In genomic region chr1:45230537-45230936, GRCh38 we compare ENCODE assay signal across 13 cellular contexts. TPM values are rescaled to one million over a fixed set of nuclear protein-coding genes. Genes with fewer than 3 reads are reported as not detected.
A peak's percentile ranks its signal among the peaks of the same experiment; 100 is the strongest.
DNase-seq lines count a peak whose midpoint lies in the region; ATAC-seq and TF ChIP-seq lines count a peak whose summit lies in the region.
"Had no signal": no experiment of that assay in that cellular context is flagged by ENCODE, and none has a peak within 500 bp of the region (broad histone marks: within the 10 kb centered on the region; RNA-seq: fewer than 3 reads in every experiment).

No MANE protein-coding gene starts in this region.

- H4K8ac ChIP-seq in H9 (replicated peaks; ENCODE audit: insufficient read length, low read depth, low read length), result no peak overlapping the region

- no peak overlapping the region for H3K14ac ChIP-seq in H9 (ENCODE audit: insufficient read depth, low read length)

- no peaks in the 10 kb centered on the region for H3K9me3 ChIP-seq in H9 (ENCODE audit: control insufficient read depth, low read depth, low read length)

- no peaks in the 10 kb centered on the region for H3K4me1 ChIP-seq in H9 (ENCODE audit: insufficient read depth, low read length)

- ATAC-seq in left lobe of liver, result peak; percentile 80
- no peak for ATAC-seq in HG03442 (IDR thresholded peaks at IDR 0.05; ENCODE audit: unreplicated experiment)
- ATAC-seq: activated T-cell treated with anti-CD3 and anti-CD28 coated beads, Interleukin-2, amount 50 U/mL, for 72 hours; CD8-positive, alpha-beta T cell had no signal

- H3K56ac ChIP-seq in H9 (ENCODE audit: insufficient read length, low read depth, low read length), result no peak overlapping the region

- H3K4me3 Mint-ChIP-seq in H9, result no peak overlapping the region
- H3K4me3 Mint-ChIP-seq: activated T-cell treated with anti-CD3 and anti-CD28 coated beads, Interleukin-2, amount 50 U/mL, for 72 hours; brain; CD8-positive, alpha-beta T cell had no signal

- H3K4me2 ChIP-seq in H9 (ENCODE audit: insufficient read depth, insufficient read length, low read length), result no peak overlapping the region

- no peak overlapping the region for H3K27ac Mint-ChIP-seq in H9
- H3K27ac Mint-ChIP-seq: activated T-cell treated with anti-CD3 and anti-CD28 coated beads, Interleukin-2, amount 50 U/mL, for 72 hours; brain; CD8-positive, alpha-beta T cell had no signal

- TF ChIP-seq CTCF in H9 (conservative IDR thresholded peaks at IDR 0.05) (peak; percentile 60), VCaP (conservative IDR thresholded peaks at IDR 0.05) (peak; percentile 52; the same call in 1 of the 2 replicates)

- H3K27me3 Mint-ChIP-seq in H9 (ENCODE audit: low read depth), result peaks cover under 1% of the 10 kb centered on the region

- no peak overlapping the region for H3K27ac ChIP-seq in H9 (ENCODE audit: insufficient read length, low read depth, low read length)
- no peak overlapping the region for H3K27ac ChIP-seq in VCaP

- peaks cover 0 to 2% of the 10 kb centered on the region in 2 experiments; a peak in 4 of 5 replicates for H3K9me3 Mint-ChIP-seq in H9
- H3K9me3 Mint-ChIP-seq: CD8-positive, alpha-beta T cell had no signal

- H3K9ac ChIP-seq in H9 (ENCODE audit: extremely low read depth, insufficient read length, low read length), result no peak overlapping the region

- no peak overlapping the region for H2BK120ac ChIP-seq in H9 (ENCODE audit: low read depth, low read length, poor library complexity, severe bottlenecking)

- H2AFZ ChIP-seq in H9 (ENCODE audit: low read length), result no peak overlapping the region

- no CpG with 5 or more reads among the region's 1 CpG for WGBS in H9 (ENCODE audit: extremely low coverage, insufficient read length, low lambda C conversion rate)

- no peak overlapping the region for H2BK5ac ChIP-seq in H9 (ENCODE audit: insufficient read length, low read length)

- H4K91ac ChIP-seq in H9 (ENCODE audit: insufficient read length, low read depth, low read length), result no peak overlapping the region

- no peak overlapping the region for H2BK20ac ChIP-seq in H9 (ENCODE audit: low read depth, low read length, poor library complexity, severe bottlenecking)

- no peaks in the 10 kb centered on the region for H3K23me2 ChIP-seq in H9 (ENCODE audit: insufficient read length, low read depth, low read length, poor library complexity, severe bottlenecking)

- no peak overlapping the region for H2AK5ac ChIP-seq in H9 (ENCODE audit: insufficient read length, low read length)

- no peaks in the 10 kb centered on the region for H3K79me2 ChIP-seq in H9 (ENCODE audit: insufficient read depth, low read length)

- H3K23ac ChIP-seq in H9 (ENCODE audit: insufficient read length, low read depth, low read length), result no peak overlapping the region

- H3K4me1 Mint-ChIP-seq in H9, result no peaks in the 10 kb centered on the region
- H3K4me1 Mint-ChIP-seq: brain had no signal

- no peak overlapping the region for H3K18ac ChIP-seq in H9 (ENCODE audit: insufficient read length, low read depth, low read length)

- H3K79me1 ChIP-seq in H9 (ENCODE audit: insufficient read depth, low read depth, low read length, poor library complexity, severe bottlenecking), result no peaks in the 10 kb centered on the region

- no peak overlapping the region for H3T11ph ChIP-seq in H9 (ENCODE audit: low read length)

- no peak overlapping the region for H2BK15ac ChIP-seq in H9 (ENCODE audit: low read depth, low read length)

- no peak overlapping the region for H3K4ac ChIP-seq in H9 (ENCODE audit: low read depth, low read length)

- no peaks in the 10 kb centered on the region for H3K27me3 ChIP-seq in H9 (ENCODE audit: insufficient read depth, low read length)

- no peak overlapping the region for H4K5ac ChIP-seq in H9 (ENCODE audit: insufficient read length, low read depth, low read length)

- no peaks in the 10 kb centered on the region for H3K36me3 Mint-ChIP-seq in H9 (ENCODE audit: insufficient read depth in 1 of 3, low read depth in 3 of 3)
- H3K36me3 Mint-ChIP-seq: brain; CD8-positive, alpha-beta T cell had no signal

- no peak overlapping the region for H2BK12ac ChIP-seq in H9 (ENCODE audit: insufficient read length, low read depth, low read length)

- peak; percentile 43 for DNase-seq in DMS153 (lab: John Stamatoyannopoulos, UW)
- peak; percentile 33 for DNase-seq in H9
- DNase-seq in left lobe of liver (ENCODE audit: low spot score), result no peak
- DNase-seq in DMS 273 treated with DMSO at 0.1 percent for 48 hours (lab: John Stamatoyannopoulos, UW), result no peak
- no peak for DNase-seq in stimulated activated CD4-positive, alpha-beta T cell treated with anti-CD3 and anti-CD28 coated beads, Interleukin-4, amount 100 ng/mL, for 1 hour
- DNase-seq in occipital lobe (lab: John Stamatoyannopoulos, UW), result no peak
- DNase-seq: activated T-cell treated with anti-CD3 and anti-CD28 coated beads, Interleukin-2, amount 50 U/mL, for 72 hours; KG1; SHP77 had no signal

- H4K20me1 ChIP-seq in H9 (ENCODE audit: control insufficient read depth, insufficient read depth, insufficient read length), result no peaks in the 10 kb centered on the region

RNA-seq across cellular contexts. Expression of gene ZSWIM5, which starts 24.1 kb away (rescaled TPM):
- 3.4 and 3.5 TPM in 2 replicates for total RNA-seq in H9 (2021)
- total RNA-seq in left lobe of liver, result 0.33 TPM
- 22.6 TPM for total RNA-seq in occipital lobe

Comparison
In these comparisons a context has a peak if more than half of its experiments do, and no peak if none do; other contexts are left out.
1. DNase-seq: peak in DMS153 (single experiment) and H9 (single experiment); none in left lobe of liver (single experiment), DMS 273 treated with DMSO at 0.1 percent for 48 hours (single experiment), stimulated activated CD4-positive, alpha-beta T cell treated with anti-CD3 and anti-CD28 coated beads, Interleukin-4, amount 100 ng/mL, for 1 hour (single experiment) and occipital lobe (single experiment).